Comparison of ENCODE assay signal across 31 cellular contexts in genomic region chr13:76845367-76845766, GRCh38.
"Had no signal": no experiment of that assay in that cellular context is flagged by ENCODE, and none has a peak within 500 bp of the region (broad histone marks: within the 10 kb centered on the region; RNA-seq: fewer than 3 reads in every experiment).

No MANE protein-coding gene starts in this region.

- H3K4me3 Mint-ChIP-seq: effector memory CD8-positive, alpha-beta T cell; immature natural killer cell; memory B cell; mesothelial cell of epicardium; naive B cell; natural killer cell treated with Interleukin-12 subunit alpha and Interleukin-12 subunit beta and Interleukin-15 and Interleukin-18, amount 100 ng/mL, for 72 hours; neural crest cell; stimulated activated effector memory CD8-positive, alpha-beta T cell treated with anti-CD3 and anti-CD28 coated beads, Interleukin-12 subunit alpha, Interleukin-12 subunit beta, amount 100 ng/mL, for 72 hours; type B pancreatic cell had no signal

- H3K36me3 ChIP-seq: esophagus muscularis mucosa, neutrophil, right lobe of liver, stomach, tibial artery had no signal

- ATAC-seq: effector memory CD8-positive, alpha-beta T cell; foreskin keratinocyte; left lobe of liver; mucosa of descending colon; natural killer cell treated with Interleukin-12 subunit alpha and Interleukin-12 subunit beta and Interleukin-15 and Interleukin-18, amount 100 ng/mL, for 72 hours; right lobe of liver; stimulated activated effector memory CD8-positive, alpha-beta T cell treated with anti-CD3 and anti-CD28 coated beads, Interleukin-12 subunit alpha, Interleukin-12 subunit beta, amount 100 ng/mL, for 72 hours had no signal

- H3K4me1 ChIP-seq: foreskin keratinocyte, parathyroid adenoma, right lobe of liver, stomach, tibial artery had no signal

- H3K27me3 Mint-ChIP-seq: progenitor cell of endocrine pancreas, type B pancreatic cell had no signal

- H3K36me3 Mint-ChIP-seq: immature natural killer cell; memory B cell; mesothelial cell of epicardium; natural killer cell treated with Interleukin-12 subunit alpha and Interleukin-12 subunit beta and Interleukin-15 and Interleukin-18, amount 100 ng/mL, for 72 hours; stimulated activated effector memory CD8-positive, alpha-beta T cell treated with anti-CD3 and anti-CD28 coated beads, Interleukin-12 subunit alpha, Interleukin-12 subunit beta, amount 100 ng/mL, for 72 hours; type B pancreatic cell had no signal

- H3K4me1 Mint-ChIP-seq: immature natural killer cell; memory B cell; naive B cell; neural crest cell; stimulated activated effector memory CD8-positive, alpha-beta T cell treated with anti-CD3 and anti-CD28 coated beads, Interleukin-12 subunit alpha, Interleukin-12 subunit beta, amount 100 ng/mL, for 72 hours had no signal

- H3K27me3 ChIP-seq: esophagus muscularis mucosa, foreskin keratinocyte, neutrophil, right lobe of liver, stomach, testis, tibial artery had no signal

- H3K27ac Mint-ChIP-seq: effector memory CD8-positive, alpha-beta T cell; immature natural killer cell; memory B cell; mesothelial cell of epicardium; natural killer cell treated with Interleukin-12 subunit alpha and Interleukin-12 subunit beta and Interleukin-15 and Interleukin-18, amount 100 ng/mL, for 72 hours; progenitor cell of endocrine pancreas; stimulated activated effector memory CD8-positive, alpha-beta T cell treated with anti-CD3 and anti-CD28 coated beads, Interleukin-12 subunit alpha, Interleukin-12 subunit beta, amount 100 ng/mL, for 72 hours; type B pancreatic cell had no signal

- H3K9me3 ChIP-seq: esophagus muscularis mucosa, mucosa of descending colon, neutrophil, right lobe of liver, stomach, testis, tibial artery had no signal

- FAIRE-seq: keratinocyte had no signal

- H3K9me3 Mint-ChIP-seq: effector memory CD8-positive, alpha-beta T cell; immature natural killer cell; memory B cell; natural killer cell treated with Interleukin-12 subunit alpha and Interleukin-12 subunit beta and Interleukin-15 and Interleukin-18, amount 100 ng/mL, for 72 hours; stimulated activated effector memory CD8-positive, alpha-beta T cell treated with anti-CD3 and anti-CD28 coated beads, Interleukin-12 subunit alpha, Interleukin-12 subunit beta, amount 100 ng/mL, for 72 hours had no signal

- DNase-seq: cortex of kidney; effector memory CD8-positive, alpha-beta T cell; foreskin keratinocyte; glutamatergic neuron; hypothalamus; immature natural killer cell; mucosa of descending colon; naive B cell; right lobe of liver; stimulated activated CD4-positive, alpha-beta T cell treated with anti-CD3 and anti-CD28 coated beads, Interleukin-12 subunit alpha, Interleukin-12 subunit beta, amount 100 ng/mL, for 4 hours; stimulated activated CD4-positive, alpha-beta T cell treated with anti-CD3 and anti-CD28 coated beads, Interleukin-1b, Interleukin-23, amount 100 ng/mL, for 48 hours; stimulated activated CD4-positive, alpha-beta T cell treated with anti-CD3 and anti-CD28 coated beads, Interleukin-4, amount 100 ng/mL, for 1 hour; stimulated activated naive CD4-positive, alpha-beta T cell treated with Interleukin-2 at 50 U/mL for 16 hours; stomach; testis; tibial artery had no signal

- H3K4me3 ChIP-seq: esophagus muscularis mucosa, lung, mucosa of descending colon, right lobe of liver, smooth muscle cell, stomach, testis, tibial artery had no signal

- H3K27ac ChIP-seq: epithelial cell of prostate, foreskin keratinocyte, neutrophil, parathyroid adenoma, right lobe of liver, stomach, testis had no signal
